ENCODE assay signal across 10 cellular contexts in the genomic region with DNA sequence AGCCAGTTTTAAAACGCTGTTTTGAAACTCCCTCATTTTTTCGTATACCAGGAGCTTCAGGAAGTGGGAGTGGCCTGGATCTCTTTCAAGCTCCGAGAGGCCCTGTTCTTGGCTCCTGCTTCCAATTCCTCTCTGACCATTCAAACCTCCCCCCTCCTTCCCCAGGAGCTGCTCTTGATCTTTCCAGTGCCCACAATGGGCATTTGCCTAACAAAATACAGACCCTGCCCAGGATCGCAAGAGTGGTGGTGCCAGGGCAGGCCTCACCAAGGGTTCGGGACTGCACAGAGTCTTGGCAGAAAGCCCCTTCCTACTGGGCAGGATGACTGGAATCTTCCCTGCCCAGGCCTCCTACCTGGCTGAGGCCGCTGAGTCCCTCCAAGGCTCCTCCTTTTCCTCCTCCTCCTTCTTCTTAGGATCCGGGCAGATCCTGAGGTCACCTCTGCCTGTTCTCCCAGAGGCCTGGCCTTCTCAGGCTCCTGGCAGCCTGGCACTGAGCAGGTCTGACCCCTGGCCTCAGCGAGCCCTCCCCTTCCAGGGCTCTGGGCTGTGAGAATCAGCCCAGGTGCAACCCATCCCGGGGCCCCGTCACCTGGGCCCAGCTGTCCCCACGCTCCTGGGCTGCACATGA.
DNase-seq lines count a peak whose midpoint lies in the region; ATAC-seq and TF ChIP-seq lines count a peak whose summit lies in the region.
"Had no signal": no experiment of that assay in that cellular context is flagged by ENCODE, and none has a peak within 500 bp of the region (broad histone marks: within the 10 kb centered on the region; RNA-seq: fewer than 3 reads in every experiment).

No MANE protein-coding gene starts in this region.

- DNase-seq in DMS 273 (lab: John Stamatoyannopoulos, UW; ENCODE audit: unreplicated experiment) (peak; percentile 52), DMS 273 treated with DMSO at 0.1 percent for 48 hours (lab: John Stamatoyannopoulos, UW) (no peak), iPS-NIHi11 (ENCODE audit: low spot score) (peak; percentile 48), superior temporal gyrus (ENCODE audit: extremely low spot score) (peak; percentile 20)
- DNase-seq in activated naive CD8-positive, alpha-beta T cell treated with anti-CD3 and anti-CD28 coated beads, Interleukin-2, amount 50 U/mL, for 24 hours = no peak

- no peaks in the 10 kb centered on the region for H3K4me1 Mint-ChIP-seq in activated naive CD8-positive, alpha-beta T cell treated with anti-CD3 and anti-CD28 coated beads, Interleukin-2, amount 50 U/mL, for 24 hours

- H3K27me3 Mint-ChIP-seq in activated naive CD8-positive, alpha-beta T cell treated with anti-CD3 and anti-CD28 coated beads, Interleukin-2, amount 50 U/mL, for 24 hours = no peaks in the 10 kb centered on the region

- H3K9me3 Mint-ChIP-seq in activated naive CD8-positive, alpha-beta T cell treated with anti-CD3 and anti-CD28 coated beads, Interleukin-2, amount 50 U/mL, for 24 hours = no peaks in the 10 kb centered on the region

- no peak overlapping the region for H3K4me3 Mint-ChIP-seq in activated naive CD8-positive, alpha-beta T cell treated with anti-CD3 and anti-CD28 coated beads, Interleukin-2, amount 50 U/mL, for 24 hours

- no peak overlapping the region for H3K27ac Mint-ChIP-seq in activated naive CD8-positive, alpha-beta T cell treated with anti-CD3 and anti-CD28 coated beads, Interleukin-2, amount 50 U/mL, for 24 hours

- TF ChIP-seq CTCF in VCaP (conservative IDR thresholded peaks at IDR 0.05) = no peak

- no peaks in the 10 kb centered on the region for H3K36me3 Mint-ChIP-seq in activated naive CD8-positive, alpha-beta T cell treated with anti-CD3 and anti-CD28 coated beads, Interleukin-2, amount 50 U/mL, for 24 hours (ENCODE audit: low read depth)

- peak overlapping the region; percentile 93 for H3K27ac ChIP-seq in VCaP
- H3K27ac ChIP-seq: 22Rv1, thoracic aorta had no signal

- ATAC-seq in GM18861 (IDR thresholded peaks at IDR 0.05; ENCODE audit: unreplicated experiment) (no peak), GM21576 (IDR thresholded peaks at IDR 0.05; ENCODE audit: unreplicated experiment) (no peak)
- ATAC-seq in activated naive CD8-positive, alpha-beta T cell treated with anti-CD3 and anti-CD28 coated beads, Interleukin-2, amount 50 U/mL, for 24 hours = no peak

Comparison
In these comparisons a context has a peak if more than half of its experiments do, and no peak if none do; other contexts are left out.
1. DNase-seq: peak in DMS 273 (single experiment), iPS-NIHi11 (single experiment) and superior temporal gyrus (single experiment); none in DMS 273 treated with DMSO at 0.1 percent for 48 hours (single experiment) and activated naive CD8-positive, alpha-beta T cell treated with anti-CD3 and anti-CD28 coated beads, Interleukin-2, amount 50 U/mL, for 24 hours (single experiment).